In genomic region chr6:26439552-26440125, GRCh38 we compare ENCODE assay signal across 8 cellular contexts. TPM values are rescaled to one million over a fixed set of nuclear protein-coding genes. Genes with fewer than 3 reads are reported as not detected.
DNase-seq lines count a peak whose midpoint lies in the region; ATAC-seq, FAIRE-seq and TF ChIP-seq lines count a peak whose summit lies in the region.

No MANE protein-coding gene starts in this region.

- H3K4me3 ChIP-seq in GM23248 (peak overlapping the region; percentile 100), fibroblast of mammary gland (ENCODE audit: control insufficient read depth, low read depth, low read length) (peak overlapping the region; percentile 88), smooth muscle cell (peak overlapping the region; percentile 67)

- H3K9me3 ChIP-seq in GM23248 (ENCODE audit: low read depth) (no peaks in the 10 kb centered on the region), smooth muscle cell (replicated peaks; ENCODE audit: low read depth) (no peaks in the 10 kb centered on the region)

- H3K27ac ChIP-seq in GM23248 (peak overlapping the region; percentile 98), smooth muscle cell (ENCODE audit: low read depth) (no peak overlapping the region)

- ATAC-seq in T-cell (replicated peaks in 1 of 4) (no peak), GM19395 (IDR thresholded peaks at IDR 0.05; ENCODE audit: unreplicated experiment) (no peak), GM19397 (IDR thresholded peaks at IDR 0.05; ENCODE audit: unreplicated experiment) (no peak)

- peaks cover under 1 to 1% (median under 1%) of the 10 kb centered on the region in 3 donors for H3K9me3 Mint-ChIP-seq in T-cell

- H3K27me3 ChIP-seq in GM23248 (replicated peaks; ENCODE audit: insufficient read depth) (no peaks in the 10 kb centered on the region), smooth muscle cell (ENCODE audit: low read depth) (no peaks in the 10 kb centered on the region)

- peaks cover 19% of the 10 kb centered on the region for H3K4me1 ChIP-seq in GM23248 (ENCODE audit: insufficient read depth)
- no peaks in the 10 kb centered on the region for H3K4me1 ChIP-seq in smooth muscle cell (ENCODE audit: low read depth)

- DNase-seq in GM23248 (peak; percentile 21), T-cell (peak in 1 of 34 experiments; percentile 26), fibroblast of mammary gland (ENCODE audit: low read depth) (no peak), smooth muscle cell (lab: John Stamatoyannopoulos, UW; ENCODE audit: unreplicated experiment) (no peak), iPS-NIHi7 (ENCODE audit: extremely low spot score) (no peak), GM12891 (ENCODE audit: insufficient read length, low spot score) (no peak)

- CTCF ChIA-PET in T-cell (lab: Charles Lee) = no interaction called here

- peak overlapping the region; percentile 95 for H3K4me2 ChIP-seq in GM23248 (ENCODE audit: unreplicated experiment)
- H3K4me2 ChIP-seq in smooth muscle cell = peak overlapping the region; percentile 84

- no peak for TF ChIP-seq POLR2A in GM12891 (IDR thresholded peaks at IDR 0.05; ENCODE audit: low read depth, low read length)

- H3K4me1 Mint-ChIP-seq in T-cell = peaks cover 40 to 49% (median 40%) of the 10 kb centered on the region in 3 donors

- no peak for FAIRE-seq in GM12891 (lab: Jason Lieb, UNC)

- no peaks in the 10 kb centered on the region for H3K27me3 Mint-ChIP-seq in T-cell

- peaks cover 24% of the 10 kb centered on the region for H3K36me3 Mint-ChIP-seq in T-cell

- peak overlapping the region; percentile 96 for H3K9ac ChIP-seq in GM23248
- H3K9ac ChIP-seq in smooth muscle cell (ENCODE audit: low read depth) = no peak overlapping the region

- peaks cover 14% of the 10 kb centered on the region; the same call in 1 of the 2 replicates for H3K79me2 ChIP-seq in GM23248 (ENCODE audit: insufficient read depth)
- no peaks in the 10 kb centered on the region for H3K79me2 ChIP-seq in smooth muscle cell (ENCODE audit: low read depth)

- no peak for TF ChIP-seq CTCF in fibroblast of mammary gland (conservative IDR thresholded peaks at IDR 0.05; ENCODE audit: control insufficient read depth, insufficient read depth, low read depth, low read length)
- TF ChIP-seq CTCF in smooth muscle cell (IDR thresholded peaks at IDR 0.05; ENCODE audit: borderline replicate concordance, insufficient read depth, poor library complexity, severe bottlenecking) = no peak

- POLR2A ChIA-PET in T-cell (lab: Charles Lee) = no interaction called here

- H3K27ac Mint-ChIP-seq in T-cell = peak overlapping the region; percentile 97 to 100

- 14 to 15% methylated on average over 4 of the region's 4 CpGs for WGBS in GM23248 (ENCODE audit: low coverage in 1 of 2, low lambda C conversion rate in 2 of 2, missing lambda C conversion rate in 2 of 2), 2 experiments
- 86% methylated on average over 4 of the region's 4 CpGs for WGBS in smooth muscle cell (ENCODE audit: low lambda C conversion rate)

- no peaks in the 10 kb centered on the region for H4K20me1 ChIP-seq in GM23248 (ENCODE audit: insufficient read depth)
- no peaks in the 10 kb centered on the region for H4K20me1 ChIP-seq in smooth muscle cell (ENCODE audit: low read depth)

- H3F3A ChIP-seq in GM23248 (ENCODE audit: insufficient read depth) (no peaks in the 10 kb centered on the region), smooth muscle cell (ENCODE audit: low read depth) (no peaks in the 10 kb centered on the region)

- peak overlapping the region; percentile 95 to 100 (median 97) for H3K4me3 Mint-ChIP-seq in T-cell

- in situ Hi-C loops in GM23248 (cut with MboI) = no loop called here

- no peaks in the 10 kb centered on the region for H3K9me2 ChIP-seq in GM23248 (ENCODE audit: insufficient read depth)

- no peaks in the 10 kb centered on the region for H3K36me3 ChIP-seq in GM23248 (ENCODE audit: low read depth)
- H3K36me3 ChIP-seq in smooth muscle cell (ENCODE audit: low read depth) = no peaks in the 10 kb centered on the region

- H2AFZ ChIP-seq in GM23248 (peak overlapping the region; percentile 97), smooth muscle cell (ENCODE audit: low read depth) (peak overlapping the region; percentile 93)

TF ChIP-seq in GM12891, 5 proteins besides CTCF, POLR2A, EP300 and RAD21:
- TF ChIP-seq POLR2AphosphoS5 (IDR thresholded peaks at IDR 0.05; ENCODE audit: low read depth, low read length) (no peak), SPI1 (IDR thresholded peaks at IDR 0.05; ENCODE audit: low read depth, low read length) (no peak), POU2F2 (IDR thresholded peaks at IDR 0.05; ENCODE audit: low read depth, low read length) (no peak), PAX5 (IDR thresholded peaks at IDR 0.05; ENCODE audit: insufficient read depth, low read length, severe bottlenecking) (no peak), TAF1 (IDR thresholded peaks at IDR 0.05; ENCODE audit: low read depth, low read length) (no peak)

RNA-seq across cellular contexts. Expression of gene BTN3A3, which starts 0.7 kb away (rescaled TPM):
- 7.2 and 18.8 TPM in 2 replicates for total RNA-seq in GM23248 (2014; rRNA removed; shearing (Covaris generic))
- polyA plus RNA-seq in GM23248 (2016; fragmentation: Nextera tagmentation; extraction: Ambion mirVana) (3.9 and 4.2 TPM in 2 replicates), smooth muscle cell (1.5 and 2.9 TPM in 2 replicates)
- total RNA-seq in T-cell (100 to 1,000 TPM; 115 to 172 (median 142) TPM), smooth muscle cell (1.8 and 3.5 TPM in 2 replicates)
- polyA plus RNA-seq in GM12891 (2012; ENCODE audit: low read depth, missing spikeins) = 19.5 TPM

RNA-seq across cellular contexts. Expression of gene BTN2A1, which starts 18.1 kb away (rescaled TPM):
- 9.1 and 15.0 TPM in 2 replicates for total RNA-seq in GM23248 (2014; rRNA removed; shearing (Covaris generic))
- 18.4 and 19.5 TPM in 2 replicates for polyA plus RNA-seq in GM23248 (2016; fragmentation: Nextera tagmentation; extraction: Ambion mirVana)
- total RNA-seq in T-cell = 10 to 100 TPM; 36.1 to 53.4 (median 47.9) TPM
- total RNA-seq in smooth muscle cell = 27.2 and 40.5 TPM in 2 replicates
- polyA plus RNA-seq in smooth muscle cell = 31.1 and 36.3 TPM in 2 replicates
- 13.8 TPM for polyA plus RNA-seq in GM12891 (2012; ENCODE audit: low read depth, missing spikeins)

RNA-seq across cellular contexts. Expression of gene BTN3A1, which starts 37.6 kb away (rescaled TPM):
- 7.7 and 8.9 TPM in 2 replicates for total RNA-seq in GM23248 (2014; rRNA removed; shearing (Covaris generic))
- 5.5 and 6.7 TPM in 2 replicates for polyA plus RNA-seq in GM23248 (2016; fragmentation: Nextera tagmentation; extraction: Ambion mirVana)
- 100 to 1,000 TPM; 205 to 270 (median 210) TPM for total RNA-seq in T-cell
- total RNA-seq in smooth muscle cell = 19.1 and 33.3 TPM in 2 replicates
- polyA plus RNA-seq in smooth muscle cell = 9.2 and 13.5 TPM in 2 replicates
- polyA plus RNA-seq in GM12891 (2012; ENCODE audit: low read depth, missing spikeins) = 12.5 TPM

RNA-seq across cellular contexts. Expression of gene BTN2A2, which starts 56.7 kb away (rescaled TPM):
- 4.5 and 9.1 TPM in 2 replicates for total RNA-seq in GM23248 (2014; rRNA removed; shearing (Covaris generic))
- polyA plus RNA-seq in GM23248 (2016; fragmentation: Nextera tagmentation; extraction: Ambion mirVana) (4.0 and 5.2 TPM in 2 replicates), smooth muscle cell (6.3 and 12.1 TPM in 2 replicates)
- total RNA-seq in T-cell (10 to 100 TPM; 18.6 to 29.2 (median 21.3) TPM), smooth muscle cell (11.1 and 12.1 TPM in 2 replicates)
- 21.7 TPM for polyA plus RNA-seq in GM12891 (2012; ENCODE audit: low read depth, missing spikeins)
